10 cellular contexts compared by ENCODE assay signal in the genomic region with DNA sequence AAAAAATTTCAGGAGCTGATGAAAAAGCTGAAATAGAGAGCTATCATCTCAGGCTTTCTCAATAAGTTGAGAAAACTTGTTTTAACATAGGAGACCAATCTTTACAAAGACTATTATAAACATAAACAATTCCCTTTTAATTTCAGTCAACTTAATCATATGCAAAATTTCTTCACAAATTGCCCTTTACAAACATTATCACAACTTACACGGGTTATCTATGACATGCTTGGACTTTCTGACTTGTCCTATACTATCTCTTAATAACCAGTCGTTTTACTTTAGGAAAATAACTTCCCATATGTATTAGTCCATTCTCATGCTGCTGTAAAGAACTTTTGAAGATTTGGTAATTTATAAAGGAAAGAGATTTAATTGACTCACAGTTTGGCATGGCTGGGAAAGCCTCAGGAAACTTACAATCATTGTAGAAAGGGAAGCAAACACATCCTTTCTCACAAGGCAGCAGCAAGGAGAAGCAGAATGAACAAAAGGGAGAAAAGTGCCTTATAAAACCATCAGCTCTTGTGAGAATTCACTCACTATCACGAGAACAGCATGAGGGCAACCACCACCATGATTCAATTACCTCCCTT.
"Had no signal": no experiment of that assay in that cellular context is flagged by ENCODE, and none has a peak within 500 bp of the region (broad histone marks: within the 10 kb centered on the region; RNA-seq: fewer than 3 reads in every experiment).

No MANE protein-coding gene starts in this region.

- ATAC-seq: activated CD4-positive, CD25-positive, alpha-beta regulatory T cell treated with anti-CD3 and anti-CD28 coated beads, Interleukin-2, amount 50 U/mL, for 24 hours; lower lobe of right lung had no signal

- DNase-seq: amniotic stem cell; brain microvascular endothelial cell; cerebellar nuclear complex; hypothalamus; immature natural killer cell; lower lobe of right lung; naive B cell; retina; stimulated activated CD4-positive, alpha-beta T cell treated with anti-CD3 and anti-CD28 coated beads, Interleukin-4, amount 100 ng/mL, for 4 hours had no signal
